ENCODE assay signal across 9 cellular contexts in the genomic region with DNA sequence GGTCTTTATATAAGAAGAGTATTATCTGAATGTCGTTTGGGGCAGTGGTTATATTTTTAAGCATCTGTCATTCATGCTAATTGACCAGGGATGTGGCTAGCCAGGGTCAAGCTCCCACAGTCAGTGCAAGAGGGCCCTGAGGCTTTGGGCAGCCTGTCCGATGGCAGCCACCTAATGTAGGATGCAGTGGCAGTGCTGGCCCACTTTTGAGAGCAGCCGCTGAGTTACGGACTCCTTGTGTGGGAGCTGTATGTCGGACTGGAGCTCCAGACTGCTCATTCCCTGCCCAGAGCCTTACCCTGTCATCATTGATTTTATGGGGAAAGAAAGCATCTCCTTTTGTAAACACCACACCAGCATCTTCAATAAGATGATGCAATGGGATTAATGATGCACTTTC.
"Had no signal": no experiment of that assay in that cellular context is flagged by ENCODE, and none has a peak within 500 bp of the region (broad histone marks: within the 10 kb centered on the region; RNA-seq: fewer than 3 reads in every experiment).

No MANE protein-coding gene starts in this region.

- ATAC-seq: HCT116, HepG2 had no signal

- H3K9me3 Mint-ChIP-seq: IgD-negative memory B cell had no signal

- H3K36me3 Mint-ChIP-seq: IgD-negative memory B cell had no signal

- H2AFZ ChIP-seq: GM23248 had no signal

- H3K9me3 ChIP-seq: HAP-1 had no signal

- H3K36me3 ChIP-seq: HAP-1 had no signal

- H3K4me3 ChIP-seq: GM23248, HAP-1 had no signal

- H3K4me1 Mint-ChIP-seq: IgD-negative memory B cell had no signal

- H3K27ac ChIP-seq: GM23248, HL-60 had no signal

- H3K4me3 Mint-ChIP-seq: IgD-negative memory B cell had no signal

- DNase-seq: GM23248, GOT3, H7, KG1 had no signal

- H3K27ac Mint-ChIP-seq: IgD-negative memory B cell had no signal

- H3K9ac ChIP-seq: GM23248 had no signal
